In genomic region chr9:69806642-69807041, GRCh38 we compare ENCODE assay signal across 33 cellular contexts. TPM values are rescaled to one million over a fixed set of nuclear protein-coding genes. Genes with fewer than 3 reads are reported as not detected.
A peak's percentile ranks its signal among the peaks of the same experiment; 100 is the strongest.
DNase-seq lines count a peak whose midpoint lies in the region; ATAC-seq and TF ChIP-seq lines count a peak whose summit lies in the region.
"Had no signal": no experiment of that assay in that cellular context is flagged by ENCODE, and none has a peak within 500 bp of the region (broad histone marks: within the 10 kb centered on the region; RNA-seq: fewer than 3 reads in every experiment).

No MANE protein-coding gene starts in this region.

- no peaks in the 10 kb centered on the region for H3K36me3 ChIP-seq in GM23338 (ENCODE audit: insufficient read depth)
- no peaks in the 10 kb centered on the region for H3K36me3 ChIP-seq in mucosa of stomach (ENCODE audit: control insufficient read depth, insufficient read depth, low read length)
- no peaks in the 10 kb centered on the region for H3K36me3 ChIP-seq in suprapubic skin
- H3K36me3 ChIP-seq: BE2C, breast epithelium, gastrocnemius medialis, right lobe of liver, spleen, thoracic aorta, vagina had no signal

- no peaks in the 10 kb centered on the region for H3K27me3 Mint-ChIP-seq in GM23338 (ENCODE audit: insufficient read depth, low read depth, poor library complexity)
- H3K27me3 Mint-ChIP-seq: activated naive CD8-positive, alpha-beta T cell treated with anti-CD3 and anti-CD28 coated beads for 36 hours had no signal

- WGBS in suprapubic skin = 45% methylated on average over 6 of the region's 6 CpGs

- no peak overlapping the region for H3K27ac Mint-ChIP-seq in GM23338
- H3K27ac Mint-ChIP-seq: activated CD4-positive, alpha-beta T cell treated with anti-CD3 and anti-CD28 coated beads, Interleukin-2, amount 10 ng/mL, durations not matched to agents 7 days and 5 days; activated naive CD8-positive, alpha-beta T cell treated with anti-CD3 and anti-CD28 coated beads for 36 hours; activated T-cell treated with anti-CD3 and anti-CD28 coated beads, Interleukin-2, amount 50 U/mL, for 24 hours; memory B cell; WTC11 had no signal

- peaks cover 15% of the 10 kb centered on the region for H3K9me2 ChIP-seq in GM23338 (ENCODE audit: insufficient read depth)

- no peaks in the 10 kb centered on the region for H3K36me3 Mint-ChIP-seq in GM23338 (ENCODE audit: low read depth)
- H3K36me3 Mint-ChIP-seq: activated naive CD8-positive, alpha-beta T cell treated with anti-CD3 and anti-CD28 coated beads for 36 hours; memory B cell; WTC11 had no signal

- no peaks in the 10 kb centered on the region for H3K9me3 Mint-ChIP-seq in GM23338
- H3K9me3 Mint-ChIP-seq: activated CD4-positive, alpha-beta T cell treated with anti-CD3 and anti-CD28 coated beads, Interleukin-2, amount 10 ng/mL, durations not matched to agents 7 days and 5 days; activated naive CD8-positive, alpha-beta T cell treated with anti-CD3 and anti-CD28 coated beads for 36 hours; activated T-cell treated with anti-CD3 and anti-CD28 coated beads, Interleukin-2, amount 50 U/mL, for 24 hours; memory B cell; WTC11 had no signal

- H3K79me2 ChIP-seq in GM23338 (replicated peaks; ENCODE audit: insufficient read depth) = no peaks in the 10 kb centered on the region

- no peak overlapping the region for H3K4me3 Mint-ChIP-seq in GM23338
- H3K4me3 Mint-ChIP-seq: activated CD4-positive, alpha-beta T cell treated with anti-CD3 and anti-CD28 coated beads, Interleukin-2, amount 10 ng/mL, durations not matched to agents 7 days and 5 days; activated naive CD8-positive, alpha-beta T cell treated with anti-CD3 and anti-CD28 coated beads for 36 hours; activated T-cell treated with anti-CD3 and anti-CD28 coated beads, Interleukin-2, amount 50 U/mL, for 24 hours; memory B cell; WTC11 had no signal

- no peak for ATAC-seq in GM23338
- ATAC-seq in esophagus mucosa = peak; percentile 47
- ATAC-seq: gastrocnemius medialis; stimulated activated naive CD8-positive, alpha-beta T cell treated with anti-CD3 and anti-CD28 coated beads, Interleukin-15, Interleukin-2, amounts not matched to agents 100 U/mL and 50 U/mL, for 24 hours; WTC11 had no signal

- H3K4me1 Mint-ChIP-seq in GM23338 = peaks cover 4% of the 10 kb centered on the region; the same call in 2 of the 3 replicates

- TF ChIP-seq POLR2A in suprapubic skin (IDR thresholded peaks at IDR 0.05) = no peak

- DNase-seq in GM23338 (ENCODE audit: low spot score) (no peak), NCI-H69 (lab: John Stamatoyannopoulos, UW) (peak; percentile 43), SHP77 treated with DMSO at 0.1 percent for 48 hours (lab: John Stamatoyannopoulos, UW) (no peak), NCI-H526 (lab: John Stamatoyannopoulos, UW) (no peak), suprapubic skin (ENCODE audit: low spot score in 2 of 2) (no peak)
- DNase-seq: activated CD4-positive, alpha-beta T cell treated with anti-CD3 and anti-CD28 coated beads, Interleukin-2, amount 10 ng/mL, durations not matched to agents 7 days and 5 days; activated gamma-delta T cell; activated naive CD8-positive, alpha-beta T cell treated with anti-CD3 and anti-CD28 coated beads for 36 hours; activated T-cell treated with anti-CD3 and anti-CD28 coated beads, Interleukin-2, amount 50 U/mL, for 24 hours; BE2C; DMS153; H7; NCI-H1436 treated with DMSO at 0.1 percent for 48 hours; NCI-H2107; right lobe of liver; spleen; stimulated activated CD4-positive, alpha-beta T cell treated with anti-CD3 and anti-CD28 coated beads, Interleukin-2, amount 100 ng/mL, for 24 hours; stimulated activated naive CD8-positive, alpha-beta T cell treated with anti-CD3 and anti-CD28 coated beads, Interleukin-15, Interleukin-2, amounts not matched to agents 100 U/mL and 50 U/mL, for 24 hours had no signal

- peak overlapping the region; percentile 5 for H3K9ac ChIP-seq in mucosa of stomach (ENCODE audit: low read length)

- H2AFZ ChIP-seq in GM23338 = peak overlapping the region; percentile 60; the same call in 1 of the 2 replicates

- H4K20me1 ChIP-seq in GM23338 (replicated peaks; ENCODE audit: insufficient read depth) = no peaks in the 10 kb centered on the region

- no peak overlapping the region for H3K4me2 ChIP-seq in GM23338

- H3K27me3 ChIP-seq in GM23338 (ENCODE audit: insufficient read depth) (no peaks in the 10 kb centered on the region), mucosa of stomach (ENCODE audit: control insufficient read depth, insufficient read depth, low read length) (no peaks in the 10 kb centered on the region), suprapubic skin (no peaks in the 10 kb centered on the region)
- H3K27me3 ChIP-seq: BE2C, breast epithelium, gastrocnemius medialis, right lobe of liver, spleen, vagina had no signal

- H3K4me1 ChIP-seq in GM23338 (ENCODE audit: insufficient read depth) (no peaks in the 10 kb centered on the region), mucosa of stomach (ENCODE audit: control insufficient read depth, insufficient read depth, low read length) (peaks cover 15% of the 10 kb centered on the region), suprapubic skin (peaks cover 7% of the 10 kb centered on the region)
- H3K4me1 ChIP-seq: breast epithelium, gastrocnemius medialis, right lobe of liver, spleen, vagina had no signal

- TF ChIP-seq CTCF in GM23338 (conservative IDR thresholded peaks at IDR 0.05; ENCODE audit: low read depth in 2 of 2) (no peak), suprapubic skin (IDR thresholded peaks at IDR 0.05) (no peak)

- H3K9me3 ChIP-seq in mucosa of stomach (ENCODE audit: control insufficient read depth, low read length) (no peaks in the 10 kb centered on the region), suprapubic skin (no peaks in the 10 kb centered on the region)
- H3K9me3 ChIP-seq: BE2C, breast epithelium, gastrocnemius medialis, right lobe of liver, spleen, thoracic aorta, vagina had no signal

- H3F3A ChIP-seq in GM23338 (replicated peaks; ENCODE audit: low read depth) = no peaks in the 10 kb centered on the region

- H3K4me3 ChIP-seq in GM23338 = no peak overlapping the region
- no peak overlapping the region for H3K4me3 ChIP-seq in mucosa of stomach (ENCODE audit: low read length)
- H3K4me3 ChIP-seq in suprapubic skin = no peak overlapping the region
- H3K4me3 ChIP-seq: breast epithelium, gastrocnemius medialis, GM12878, right lobe of liver, spleen, thoracic aorta, vagina had no signal

- H3K27ac ChIP-seq in GM23338 (ENCODE audit: low read depth) = no peak overlapping the region
- H3K27ac ChIP-seq in suprapubic skin = no peak overlapping the region
- H3K27ac ChIP-seq: breast epithelium, gastrocnemius medialis, HL-60, right lobe of liver, thoracic aorta, vagina had no signal

- no peak for TF ChIP-seq EP300 in suprapubic skin (IDR thresholded peaks at IDR 0.05)

TF ChIP-seq in GM23338, 12 proteins besides CTCF, POLR2A, EP300 and RAD21 (continues in another document):
- TF ChIP-seq REST (IDR thresholded peaks at IDR 0.05; ENCODE audit: unreplicated experiment) (no peak), POLR2AphosphoS5 (IDR thresholded peaks at IDR 0.05; ENCODE audit: low read depth) (no peak), EZH2 (IDR thresholded peaks at IDR 0.05; ENCODE audit: low read depth, unreplicated experiment) (no peak), EZH2phosphoT487 (IDR thresholded peaks at IDR 0.05; ENCODE audit: unreplicated experiment) (no peak), ETS1 (IDR thresholded peaks at IDR 0.05) (no peak), ZNF331 (CRISPR knock-in tag; IDR thresholded peaks at IDR 0.05; ENCODE audit: low read depth) (no peak), JUNB (IDR thresholded peaks at IDR 0.05; ENCODE audit: unreplicated experiment) (no peak)

RNA-seq across cellular contexts. Expression of gene CFAP95, which starts 14.0 kb away (rescaled TPM):
- 48.6 and 69.1 TPM in 2 replicates for total RNA-seq in GM23338 (2014; rRNA removed; shearing (Covaris generic))
- 82.5 and 88.6 TPM in 2 replicates for polyA plus RNA-seq in GM23338 (2016; fragmentation: Nextera tagmentation; extraction: Ambion mirVana)
- total RNA-seq in esophagus mucosa (not detected), suprapubic skin (not detected)
- total RNA-seq: activated CD4-positive, alpha-beta T cell treated with anti-CD3 and anti-CD28 coated beads, Interleukin-2, amount 10 ng/mL, durations not matched to agents 7 days and 5 days; breast epithelium; chondrocyte; fibroblast of lung; gastrocnemius medialis; GM12878; myocyte; OCI-LY7; posterior vena cava; right lobe of liver; spleen; thoracic aorta; vagina had no signal
- polyA plus RNA-seq: fibroblast of lung, GM12878, spleen had no signal

RNA-seq across cellular contexts. Expression of gene PTAR1, which starts 46.8 kb away (rescaled TPM):
- total RNA-seq in GM23338 (2014; rRNA removed; shearing (Covaris generic)) = 218 and 219 TPM in 2 replicates
- polyA plus RNA-seq in GM23338 (2016; fragmentation: Nextera tagmentation; extraction: Ambion mirVana) = 32.1 and 35.2 TPM in 2 replicates
- total RNA-seq in esophagus mucosa = 19.8 TPM
- total RNA-seq in suprapubic skin = 100 to 1,000 TPM in 1 of 4 donors, 10 to 100 TPM in 3; 44.3 to 108 (median 54.6) TPM

Comparison
In these comparisons a context has a peak if more than half of its experiments do, and no peak if none do; other contexts are left out.
1. RNA of gene CFAP95, which starts 14.0 kb away (total RNA-seq): 48.6 to 69.1 TPM in GM23338; not detected in esophagus mucosa (single experiment) and not detected in suprapubic skin; every median in the first group is over 10 times any median in the second.